Comparison of ENCODE assay signal across 9 cellular contexts in the genomic region with DNA sequence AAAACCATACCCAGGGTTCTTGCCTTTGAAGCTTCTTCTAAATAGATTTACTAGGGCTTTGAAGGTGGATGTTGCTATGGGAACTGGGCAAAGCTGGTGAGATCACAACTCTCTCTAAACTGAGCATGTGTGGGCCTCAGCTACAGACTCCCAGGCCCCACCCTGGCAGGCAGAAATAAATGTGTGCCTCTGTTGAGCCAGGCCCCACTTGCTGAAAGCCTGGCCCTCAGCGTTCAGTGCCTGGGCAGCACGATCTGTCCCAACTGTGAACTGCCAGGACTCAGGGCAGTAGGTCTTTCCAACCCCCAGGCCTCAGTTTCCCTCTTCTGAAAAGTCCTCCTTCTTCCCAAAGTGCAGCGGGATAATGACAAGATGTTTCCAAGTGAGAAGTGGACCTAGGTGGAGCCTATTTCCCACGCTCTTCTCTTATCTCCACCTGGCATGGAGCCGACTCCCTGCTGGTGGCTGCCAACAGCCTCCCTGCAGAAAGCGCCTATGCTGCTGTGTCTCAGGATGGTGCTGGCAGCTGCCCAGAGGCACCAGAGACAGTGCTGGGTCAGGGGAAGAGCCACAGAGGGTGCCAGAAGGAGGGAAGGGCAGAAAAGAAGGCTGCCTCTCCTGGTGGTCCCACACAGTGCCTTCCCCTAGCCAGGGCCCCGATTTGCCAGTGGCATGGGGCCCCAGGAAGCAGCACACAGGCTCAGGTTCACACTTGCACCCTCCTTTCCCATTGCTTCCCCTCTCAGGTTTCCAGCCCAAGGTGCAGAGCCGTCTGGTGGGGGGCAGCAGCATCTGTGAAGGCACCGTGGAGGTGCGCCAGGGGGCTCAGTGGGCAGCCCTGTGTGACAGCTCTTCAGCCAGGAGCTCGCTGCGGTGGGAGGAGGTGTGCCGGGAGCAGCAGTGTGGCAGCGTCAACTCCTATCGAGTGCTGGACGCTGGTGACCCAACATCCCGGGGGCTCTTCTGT. TPM values are rescaled to one million over a fixed set of nuclear protein-coding genes. Genes with fewer than 3 reads are reported as not detected.
DNase-seq lines count a peak whose midpoint lies in the region; ATAC-seq and TF ChIP-seq lines count a peak whose summit lies in the region.
"Had no signal": no experiment of that assay in that cellular context is flagged by ENCODE, and none has a peak within 500 bp of the region (broad histone marks: within the 10 kb centered on the region; RNA-seq: fewer than 3 reads in every experiment).

No MANE protein-coding gene starts in this region.

- CTCF ChIA-PET in Calu3 (lab: Charles Lee), result no interaction called here

- H3K36me3 Mint-ChIP-seq in activated naive CD8-positive, alpha-beta T cell treated with anti-CD3 and anti-CD28 coated beads for 36 hours, result peaks cover 65% of the 10 kb centered on the region
- no peaks in the 10 kb centered on the region for H3K36me3 Mint-ChIP-seq in Calu3 (ENCODE audit: insufficient read depth, unreplicated experiment)

- peaks cover 6% of the 10 kb centered on the region for H3K27me3 Mint-ChIP-seq in activated naive CD8-positive, alpha-beta T cell treated with anti-CD3 and anti-CD28 coated beads for 36 hours
- H3K27me3 Mint-ChIP-seq in Calu3 (ENCODE audit: unreplicated experiment), result peaks cover 80% of the 10 kb centered on the region

- peaks cover 60% of the 10 kb centered on the region for H3K4me1 Mint-ChIP-seq in activated naive CD8-positive, alpha-beta T cell treated with anti-CD3 and anti-CD28 coated beads for 36 hours
- no peaks in the 10 kb centered on the region for H3K4me1 Mint-ChIP-seq in Calu3 (ENCODE audit: low read depth, unreplicated experiment)

- no peak overlapping the region for H3K4me3 Mint-ChIP-seq in activated naive CD8-positive, alpha-beta T cell treated with anti-CD3 and anti-CD28 coated beads for 36 hours
- no peak overlapping the region for H3K4me3 Mint-ChIP-seq in Calu3 (ENCODE audit: low read depth, unreplicated experiment)

- H3K9me3 Mint-ChIP-seq in activated naive CD8-positive, alpha-beta T cell treated with anti-CD3 and anti-CD28 coated beads for 36 hours, result peaks cover 5% of the 10 kb centered on the region
- H3K9me3 Mint-ChIP-seq in Calu3 (ENCODE audit: low read depth, unreplicated experiment), result no peaks in the 10 kb centered on the region

- DNase-seq in stimulated activated CD8-positive, alpha-beta memory T cell treated with anti-CD3 and anti-CD28 coated beads, Interleukin-12 subunit alpha, Interleukin-12 subunit beta, amount 100 ng/mL, for 1 hour (ENCODE audit: low read depth), result peak; percentile 23
- DNase-seq in stimulated activated CD8-positive, alpha-beta memory T cell treated with anti-CD3 and anti-CD28 coated beads, Interleukin-4, amount 100 ng/mL, for 48 hours, result no peak
- DNase-seq in activated naive CD8-positive, alpha-beta T cell treated with anti-CD3 and anti-CD28 coated beads for 36 hours, result peak; percentile 48
- DNase-seq in islet precursor cell (peak; percentile 78), Calu3 (no peak)
- DNase-seq: activated effector memory CD4-positive, alpha-beta T cell treated with anti-CD3 and anti-CD28 coated beads, Interleukin-2, amount 50 U/mL, for 16 hours had no signal

- intact Hi-C loops in Calu3 (cut with micrococcal nuclease; ENCODE audit: unreplicated experiment), result no loop called here

- peak overlapping the region; percentile 89 for H3K27ac Mint-ChIP-seq in activated naive CD8-positive, alpha-beta T cell treated with anti-CD3 and anti-CD28 coated beads for 36 hours
- H3K27ac Mint-ChIP-seq in Calu3 (ENCODE audit: unreplicated experiment), result no peak overlapping the region

- no peak for TF ChIP-seq CTCF in Calu3 (IDR thresholded peaks at IDR 0.05; ENCODE audit: unreplicated experiment)

- BruUV-seq in Calu3 (replicated peaks; lab: Mats Ljungman, UMichigan), result no TSS peak

- ATAC-seq in HG02610 (IDR thresholded peaks at IDR 0.05; ENCODE audit: unreplicated experiment) (no peak), GM21367 (IDR thresholded peaks at IDR 0.05; ENCODE audit: unreplicated experiment) (no peak), HG03439 (IDR thresholded peaks at IDR 0.05; ENCODE audit: unreplicated experiment) (no peak)

RNA-seq across cellular contexts. Expression of a gene that starts 18.9 kb away (rescaled TPM):
- 100 to 1,000 TPM; 196 to 197 TPM for total RNA-seq in activated naive CD8-positive, alpha-beta T cell treated with anti-CD3 and anti-CD28 coated beads for 36 hours
- total RNA-seq in Calu3 (2022), result not detected in 2 replicates

RNA-seq across cellular contexts. Expression of a gene that starts 40.1 kb away (rescaled TPM):
- 1 to 10 TPM; 8.1 to 8.8 TPM for total RNA-seq in activated naive CD8-positive, alpha-beta T cell treated with anti-CD3 and anti-CD28 coated beads for 36 hours
- total RNA-seq in Calu3 (2022), result 22.7 TPM in 2 replicates

Comparison
In these comparisons a context has a peak if more than half of its experiments do, and no peak if none do; other contexts are left out.
1. DNase-seq: peak in stimulated activated CD8-positive, alpha-beta memory T cell treated with anti-CD3 and anti-CD28 coated beads, Interleukin-12 subunit alpha, Interleukin-12 subunit beta, amount 100 ng/mL, for 1 hour (single experiment), activated naive CD8-positive, alpha-beta T cell treated with anti-CD3 and anti-CD28 coated beads for 36 hours (single experiment) and islet precursor cell (single experiment); none in stimulated activated CD8-positive, alpha-beta memory T cell treated with anti-CD3 and anti-CD28 coated beads, Interleukin-4, amount 100 ng/mL, for 48 hours (single experiment) and Calu3 (single experiment).
2. RNA of a gene that starts 18.9 kb away (total RNA-seq): 196 to 197 TPM in activated naive CD8-positive, alpha-beta T cell treated with anti-CD3 and anti-CD28 coated beads for 36 hours; not detected in Calu3; every median in the first group is over 100 times any median in the second.